17 cellular contexts compared by ENCODE assay signal in the genomic region with DNA sequence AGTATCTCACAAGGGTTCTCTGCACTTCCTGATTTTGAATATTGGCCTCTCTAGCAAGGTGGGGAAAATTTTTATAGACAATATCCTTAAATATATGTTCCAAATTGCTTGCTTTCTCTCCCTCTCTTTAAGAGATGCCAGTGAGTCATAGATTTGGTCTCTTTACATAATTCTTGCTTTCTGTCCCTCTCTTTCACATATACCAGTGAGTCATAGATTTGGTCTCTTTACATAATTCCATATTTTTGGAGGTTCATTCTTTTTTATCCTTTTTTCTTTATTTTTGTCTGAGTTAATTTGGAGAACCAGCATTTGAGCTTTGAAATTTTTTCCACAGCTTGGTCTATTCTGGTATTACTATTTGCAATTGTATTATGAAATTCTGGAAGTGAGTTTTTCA.
"Had no signal": no experiment of that assay in that cellular context is flagged by ENCODE, and none has a peak within 500 bp of the region (broad histone marks: within the 10 kb centered on the region; RNA-seq: fewer than 3 reads in every experiment).

No MANE protein-coding gene starts in this region.

- H3K9me3 ChIP-seq: neutrophil, vagina had no signal

- H3K36me3 ChIP-seq: brain microvascular endothelial cell, neutrophil, vagina had no signal

- H3K27me3 ChIP-seq: brain microvascular endothelial cell, neutrophil, stomach, tibial nerve, vagina had no signal

- H3K4me3 ChIP-seq: lung, stomach, tibial nerve, vagina had no signal

- H3K4me1 ChIP-seq: stomach, tibial nerve, vagina had no signal

- DNase-seq: activated B cell treated with CpG ODN at 0.5 μM for 24 hours; activated CD4-positive, alpha-beta T cell treated with anti-CD3 and anti-CD28 coated beads, Interleukin-2, amount 50 U/mL, for 1 hour; activated naive CD4-positive, alpha-beta T cell treated with anti-CD3 and anti-CD28 coated beads for 36 hours; activated T-cell treated with anti-CD3 and anti-CD28 coated beads for 4 hours; amniotic stem cell; brain microvascular endothelial cell; hypothalamus; left cardiac atrium; naive thymus-derived CD4-positive, alpha-beta T cell; small intestine; stomach; T-helper 2 cell had no signal

- H3K27ac ChIP-seq: brain microvascular endothelial cell, neutrophil, stomach, tibial nerve, vagina had no signal

- ATAC-seq: activated T-helper 17 cell treated with anti-CD3 and anti-CD28 coated beads, Interleukin-2, amount 50 U/mL, for 72 hours; left cardiac atrium; naive thymus-derived CD4-positive, alpha-beta T cell had no signal
